ENCODE assay signal across 9 cellular contexts in the genomic region with DNA sequence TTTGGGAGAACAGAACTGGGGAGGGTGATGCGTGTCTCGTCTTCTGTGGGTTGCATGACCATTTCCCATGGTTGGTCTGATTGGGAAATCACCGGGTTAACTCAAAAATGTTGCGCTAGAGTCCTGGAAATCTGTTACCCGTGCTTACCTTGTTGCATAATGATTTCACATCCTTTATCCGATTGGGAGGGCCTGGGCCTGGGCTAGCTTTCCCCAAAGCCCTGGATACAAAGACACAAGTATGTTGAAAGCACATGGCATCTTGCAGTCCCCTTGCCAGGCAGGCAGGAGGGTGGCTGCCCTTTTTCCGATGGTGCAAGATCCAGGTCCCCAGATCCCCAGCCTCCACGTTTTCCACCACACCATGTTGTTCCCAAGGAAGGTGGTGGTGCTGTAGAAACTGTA. TPM values are rescaled to one million over a fixed set of nuclear protein-coding genes. Genes with fewer than 3 reads are reported as not detected.
DNase-seq lines count a peak whose midpoint lies in the region; ATAC-seq and TF ChIP-seq lines count a peak whose summit lies in the region.
"Had no signal": no experiment of that assay in that cellular context is flagged by ENCODE, and none has a peak within 500 bp of the region (broad histone marks: within the 10 kb centered on the region; RNA-seq: fewer than 3 reads in every experiment).

No MANE protein-coding gene starts in this region.

- peak overlapping the region; percentile 47 for H3K4me2 ChIP-seq in OCI-LY7 (ENCODE audit: low read length)

- 72 to 92% methylated on average over 2 to 8 of the region's 8 CpGs for WGBS in gastroesophageal sphincter (ENCODE audit: low coverage in 1 of 2), 2 donors

- peak overlapping the region in 1 of 3 donors; percentile 25 for H3K9ac ChIP-seq in skeletal muscle tissue (ENCODE audit: low read depth in 1 of 3, low read length in 3 of 3)

- no peaks in the 10 kb centered on the region for H4K20me1 ChIP-seq in OCI-LY7 (ENCODE audit: insufficient read depth, low read length)

- no TSS peak for BruUV-seq in OCI-LY7 (replicated peaks; lab: Mats Ljungman, UMichigan)

- POLR2A ChIA-PET in OCI-LY7 (lab: Charles Lee): interaction anchor here (0.5 to 0.8 kb wide), 2 partner anchors 15 to 347 kb away, joined by 3 read pairs; a partner anchor contains a TSS

- H3K4me3 ChIP-seq in OCI-LY7 (ENCODE audit: low read depth, low read length, poor library complexity, severe bottlenecking): no peak overlapping the region
- peak overlapping the region in 1 of 2 donors; percentile 31 for H3K4me3 ChIP-seq in gastroesophageal sphincter
- peak overlapping the region; percentile 8 to 48 (median 29) for H3K4me3 ChIP-seq in skeletal muscle tissue (ENCODE audit: low read length in 3 of 3)
- no peak overlapping the region for H3K4me3 ChIP-seq in brain microvascular endothelial cell (ENCODE audit: low read depth, low read length)

- no peaks in the 10 kb centered on the region for H3K79me2 ChIP-seq in OCI-LY7 (ENCODE audit: insufficient read depth, low read depth, low read length)

- H3K27me3 ChIP-seq in gastroesophageal sphincter: peaks cover 73% of the 10 kb centered on the region
- peaks cover 44 to 52% (median 44%) of the 10 kb centered on the region in 3 donors for H3K27me3 ChIP-seq in skeletal muscle tissue (ENCODE audit: control insufficient read depth in 3 of 3, insufficient read depth in 3 of 3, low read length in 3 of 3)
- H3K27me3 ChIP-seq in brain microvascular endothelial cell (replicated peaks): peaks cover 25% of the 10 kb centered on the region

- in situ Hi-C loops in brain microvascular endothelial cell (cut with HindIII; ENCODE audit: low pct_ligation_motif_present, low sequenced_read_pairs): no loop called here

- no peak for TF ChIP-seq EP300 in gastroesophageal sphincter (IDR thresholded peaks at IDR 0.05)

- H2AFZ ChIP-seq in OCI-LY7 (ENCODE audit: low read length): peak overlapping the region; percentile 71; the same call in 1 of the 2 replicates

- H3K9me3 ChIP-seq in OCI-LY7 (ENCODE audit: low read length) (no peaks in the 10 kb centered on the region), gastroesophageal sphincter (no peaks in the 10 kb centered on the region), skeletal muscle tissue (ENCODE audit: control insufficient read depth in 3 of 3, low read length in 3 of 3) (no peaks in the 10 kb centered on the region)

- H3K4me1 ChIP-seq in OCI-LY7 (ENCODE audit: insufficient read depth, low read length, poor library complexity, severe bottlenecking) (peaks cover 34% of the 10 kb centered on the region), gastroesophageal sphincter (peaks cover 0 to 12% (median 0%) of the 10 kb centered on the region in 3 donors), skeletal muscle tissue (ENCODE audit: control insufficient read depth in 3 of 3, insufficient read depth in 3 of 3, low read length in 3 of 3) (peaks cover 0 to 11% (median 5%) of the 10 kb centered on the region in 3 donors)

- peak; percentile 24 for ATAC-seq in GM18502 (IDR thresholded peaks at IDR 0.05; ENCODE audit: poor library complexity, unreplicated experiment)
- ATAC-seq in gastroesophageal sphincter: peak; percentile 47
- ATAC-seq in HG03280 (IDR thresholded peaks at IDR 0.05; ENCODE audit: unreplicated experiment): no peak
- ATAC-seq in GM19395 (IDR thresholded peaks at IDR 0.05; ENCODE audit: unreplicated experiment): no peak

- CTCF ChIA-PET in OCI-LY7 (lab: Charles Lee; ENCODE audit: unreplicated experiment): interaction anchor here (0.6 kb wide), 1 partner anchor 16 kb away, joined by 3 read pairs; no protein-coding TSS in a partner anchor

- no peaks in the 10 kb centered on the region for H3K9me2 ChIP-seq in OCI-LY7 (ENCODE audit: insufficient read depth, low read length)

- DNase-seq in OCI-LY7 (ENCODE audit: low spot score) (no peak), brain microvascular endothelial cell (no peak), DMS53 (lab: John Stamatoyannopoulos, UW) (no peak)
- DNase-seq: NCI-H1694 had no signal

- TF ChIP-seq CTCF in OCI-LY7 (conservative IDR thresholded peaks at IDR 0.05; ENCODE audit: low read length) (no peak), gastroesophageal sphincter (IDR thresholded peaks at IDR 0.05) (no peak), brain microvascular endothelial cell (IDR thresholded peaks at IDR 0.05; ENCODE audit: low read depth, low read length, missing control alignments) (no peak)

- intact Hi-C loops in OCI-LY7 (cut with micrococcal nuclease; ENCODE audit: unreplicated experiment): no loop called here

- H3K27ac ChIP-seq in OCI-LY7 (ENCODE audit: low read depth, low read length, poor library complexity, severe bottlenecking): peak overlapping the region; percentile 25
- H3K27ac ChIP-seq in gastroesophageal sphincter: peak overlapping the region in 3 of 4 donors; percentile 30 to 60 (median 41)
- H3K27ac ChIP-seq in skeletal muscle tissue (ENCODE audit: low read depth, low read length): peak overlapping the region; percentile 57
- no peak overlapping the region for H3K27ac ChIP-seq in brain microvascular endothelial cell

- no peak for TF ChIP-seq POLR2A in gastroesophageal sphincter (IDR thresholded peaks at IDR 0.05)

- H3K36me3 ChIP-seq in OCI-LY7 (ENCODE audit: insufficient read depth, low read length) (no peaks in the 10 kb centered on the region), gastroesophageal sphincter (no peaks in the 10 kb centered on the region), skeletal muscle tissue (ENCODE audit: control insufficient read depth in 3 of 3, insufficient read depth in 3 of 3, low read length in 3 of 3) (no peaks in the 10 kb centered on the region), brain microvascular endothelial cell (replicated peaks) (no peaks in the 10 kb centered on the region)

RNA-seq across cellular contexts. Expression of a gene that starts 0.6 kb away (rescaled TPM):
- total RNA-seq in OCI-LY7 (2014; rRNA removed; shearing (Covaris generic)): 1.8 and 2.8 TPM in 2 replicates
- total RNA-seq in OCI-LY7 (2022) (3.8 and 7.1 TPM in 2 replicates), gastroesophageal sphincter (1 to 10 TPM; 1.0 to 3.3 (median 3.1) TPM), skeletal muscle tissue (1.6 TPM)

RNA-seq across cellular contexts. Expression of a gene that starts 14.8 kb away (rescaled TPM):
- 11.9 and 20.6 TPM in 2 replicates for total RNA-seq in OCI-LY7 (2014; rRNA removed; shearing (Covaris generic))
- total RNA-seq in OCI-LY7 (2022) (15.0 and 15.1 TPM in 2 replicates), gastroesophageal sphincter (10 to 100 TPM; 26.2 to 35.0 (median 30.2) TPM), skeletal muscle tissue (11.0 TPM)

RNA-seq across cellular contexts. Expression of a gene that starts 54.1 kb away (rescaled TPM):
- total RNA-seq in OCI-LY7 (2014; rRNA removed; shearing (Covaris generic)): 102 and 111 TPM in 2 replicates
- total RNA-seq in OCI-LY7 (2022) (123 and 128 TPM in 2 replicates), gastroesophageal sphincter (100 to 1,000 TPM in 1 of 4 donors, 10 to 100 TPM in 3; 57.7 to 103 (median 72.1) TPM), skeletal muscle tissue (72.0 TPM)

Comparison
In these comparisons a context has a peak if more than half of its experiments do, and no peak if none do; other contexts are left out.
1. ATAC-seq: peak in GM18502 (single experiment) and gastroesophageal sphincter (single experiment); none in HG03280 (single experiment) and GM19395 (single experiment).
2. H3K4me3 ChIP-seq: peak in skeletal muscle tissue (3 of 3); none in OCI-LY7 (single experiment) and brain microvascular endothelial cell (single experiment).